ENCODE assay signal across 12 cellular contexts in genomic region chr11:76288166-76288978, GRCh38.
DNase-seq lines count a peak whose midpoint lies in the region.
"Had no signal": no experiment of that assay in that cellular context is flagged by ENCODE, and none has a peak within 500 bp of the region (broad histone marks: within the 10 kb centered on the region; RNA-seq: fewer than 3 reads in every experiment).

No MANE protein-coding gene starts in this region.

- peak overlapping the region; percentile 81 to 96 (median 93) for H3K27ac Mint-ChIP-seq in CD4-positive, alpha-beta memory T cell
- H3K27ac Mint-ChIP-seq in activated T-cell treated with anti-CD3 and anti-CD28 coated beads, Interleukin-2, amount 50 U/mL, for 24 hours = peak overlapping the region; percentile 89

- DNase-seq in CD4-positive, alpha-beta memory T cell = peak in 4 of 5 donors; percentile 16 to 31 (median 25)
- DNase-seq in KG1 (lab: John Stamatoyannopoulos, UW) (peak; percentile 82), glomerular visceral epithelial cell (ENCODE audit: extremely low spot score) (peak; percentile 13), OCI-M1 (lab: John Stamatoyannopoulos, UW) (no peak), NOMO-1 treated with DMSO at 0.1 percent for 48 hours (lab: John Stamatoyannopoulos, UW; ENCODE audit: unreplicated experiment) (no peak), NCI-H2081 (lab: John Stamatoyannopoulos, UW) (no peak), NCI-H1092 treated with DMSO at 0.1 percent for 48 hours (lab: John Stamatoyannopoulos, UW) (no peak)
- peak; percentile 67 for DNase-seq in activated T-cell treated with anti-CD3 and anti-CD28 coated beads, Interleukin-2, amount 50 U/mL, for 24 hours
- DNase-seq: aorta, NCI-H1417 treated with DMSO at 0.1 percent for 48 hours had no signal

- peak overlapping the region in 7 of 8 donors; percentile 58 to 80 (median 71) for H3K4me3 Mint-ChIP-seq in CD4-positive, alpha-beta memory T cell
- no peak overlapping the region for H3K4me3 Mint-ChIP-seq in activated T-cell treated with anti-CD3 and anti-CD28 coated beads, Interleukin-2, amount 50 U/mL, for 24 hours

- no peaks in the 10 kb centered on the region for H3K27me3 Mint-ChIP-seq in CD4-positive, alpha-beta memory T cell
- H3K27me3 Mint-ChIP-seq in activated T-cell treated with anti-CD3 and anti-CD28 coated beads, Interleukin-2, amount 50 U/mL, for 24 hours = no peaks in the 10 kb centered on the region

- H3K9me3 ChIP-seq in CD4-positive, alpha-beta memory T cell (ENCODE audit: control insufficient read depth in 1 of 2, low read length in 2 of 2) = no peaks in the 10 kb centered on the region

- POLR2A ChIA-PET in CD4-positive, alpha-beta memory T cell (lab: Charles Lee; ENCODE audit: partially characterized antibody) = interaction anchor here (0.8 to 2.4 kb wide), 3 partner anchors 54 to 80 kb away, joined by 4 to 11 read pairs (median 7); no protein-coding TSS in a partner anchor

- CTCF ChIA-PET in CD4-positive, alpha-beta memory T cell (lab: Charles Lee; ENCODE audit: partially characterized antibody) = interaction anchor here (1.0 to 2.4 kb wide), 3 partner anchors 18 to 80 kb away, joined by 3 to 26 read pairs (median 6); no protein-coding TSS in a partner anchor

- H3K4me3 ChIP-seq in CD4-positive, alpha-beta memory T cell (ENCODE audit: low read length in 2 of 2) = no peak overlapping the region
- H3K4me3 ChIP-seq: skin epidermis had no signal

- H3K4me1 Mint-ChIP-seq in CD4-positive, alpha-beta memory T cell = peaks cover 31 to 48% (median 36%) of the 10 kb centered on the region in 4 donors
- H3K4me1 Mint-ChIP-seq in activated T-cell treated with anti-CD3 and anti-CD28 coated beads, Interleukin-2, amount 50 U/mL, for 24 hours (ENCODE audit: low read depth) = peaks cover 35% of the 10 kb centered on the region

- intact Hi-C loops in CD4-positive, alpha-beta memory T cell (cut with micrococcal nuclease) = no loop called here

- H3K27ac ChIP-seq in CD4-positive, alpha-beta memory T cell (ENCODE audit: low read depth, low read length) = peak overlapping the region; percentile 27
- H3K27ac ChIP-seq: VCaP had no signal

- H3K4me1 ChIP-seq in CD4-positive, alpha-beta memory T cell (ENCODE audit: insufficient read depth, low read length) = peaks cover 34% of the 10 kb centered on the region

- no peaks in the 10 kb centered on the region for H3K36me3 ChIP-seq in CD4-positive, alpha-beta memory T cell (ENCODE audit: insufficient read depth, low read length)

- H3K9me3 Mint-ChIP-seq in CD4-positive, alpha-beta memory T cell = peaks cover 0 to 1% (median 0%) of the 10 kb centered on the region in 8 donors
- no peaks in the 10 kb centered on the region for H3K9me3 Mint-ChIP-seq in activated T-cell treated with anti-CD3 and anti-CD28 coated beads, Interleukin-2, amount 50 U/mL, for 24 hours

- H3K36me3 Mint-ChIP-seq in CD4-positive, alpha-beta memory T cell = no peaks in the 10 kb centered on the region
- H3K36me3 Mint-ChIP-seq in activated T-cell treated with anti-CD3 and anti-CD28 coated beads, Interleukin-2, amount 50 U/mL, for 24 hours (ENCODE audit: low read depth) = no peaks in the 10 kb centered on the region

- no peaks in the 10 kb centered on the region for H3K27me3 ChIP-seq in CD4-positive, alpha-beta memory T cell (ENCODE audit: insufficient read depth, low read length)

Comparison
In these comparisons a context has a peak if more than half of its experiments do, and no peak if none do; other contexts are left out.
1. DNase-seq: peak in CD4-positive, alpha-beta memory T cell (4 of 5), KG1 (single experiment), activated T-cell treated with anti-CD3 and anti-CD28 coated beads, Interleukin-2, amount 50 U/mL, for 24 hours (single experiment) and glomerular visceral epithelial cell (single experiment); none in OCI-M1 (single experiment), NOMO-1 treated with DMSO at 0.1 percent for 48 hours (single experiment), NCI-H2081 (0 of 2) and NCI-H1092 treated with DMSO at 0.1 percent for 48 hours (single experiment).